In genomic region chr4:109629775-109630174, GRCh38 we compare ENCODE assay signal across 29 cellular contexts.
"Had no signal": no experiment of that assay in that cellular context is flagged by ENCODE, and none has a peak within 500 bp of the region (broad histone marks: within the 10 kb centered on the region; RNA-seq: fewer than 3 reads in every experiment).

No MANE protein-coding gene starts in this region.

- H3K27me3 ChIP-seq: ascending aorta, cardiac muscle cell, dorsolateral prefrontal cortex, spleen, suprapubic skin, tibial artery, upper lobe of right lung had no signal

- ATAC-seq: left colon, natural killer cell, right cardiac atrium, upper lobe of right lung had no signal

- H3K9me3 Mint-ChIP-seq: activated CD4-positive, alpha-beta T cell treated with anti-CD3 and anti-CD28 coated beads, Interleukin-2, amount 10 ng/mL, durations not matched to agents 24 days and 14 days; immature natural killer cell; natural killer cell had no signal

- DNase-seq: activated CD4-positive, alpha-beta memory T cell treated with anti-CD3 and anti-CD28 coated beads for 36 hours; activated CD4-positive, alpha-beta T cell treated with anti-CD3 and anti-CD28 coated beads, Interleukin-2, amount 10 ng/mL, durations not matched to agents 24 days and 14 days; activated CD4-positive, CD25-positive, alpha-beta regulatory T cell treated with anti-CD3 and anti-CD28 coated beads, Interleukin-2, amount 50 U/mL, for 72 hours; activated CD8-positive, alpha-beta memory T cell treated with anti-CD3 and anti-CD28 coated beads, Interleukin-2, amount 50 U/mL, for 48 hours; activated naive CD8-positive, alpha-beta T cell treated with anti-CD3 and anti-CD28 coated beads, Interleukin-2, amount 10 ng/mL, durations not matched to agents 7 days and 5 days; activated T-cell treated with anti-CD3 and anti-CD28 coated beads, Interleukin-2, amount 50 U/mL, for 24 hours; dorsolateral prefrontal cortex; effector memory CD4-positive, alpha-beta T cell; erythroblast; foreskin fibroblast; head of caudate nucleus; hippocampal formation; immature natural killer cell; kidney; left colon; midbrain; natural killer cell; spleen; stimulated activated naive CD4-positive, alpha-beta T cell; T-helper 9 cell; tibial artery; upper lobe of right lung; WERI-Rb-1 had no signal

- H3K4me1 ChIP-seq: ascending aorta, suprapubic skin, tibial artery, upper lobe of right lung had no signal

- H3K27ac ChIP-seq: ascending aorta, cardiac muscle cell, coronary artery, dorsolateral prefrontal cortex, spleen, suprapubic skin, tibial artery, upper lobe of right lung, WERI-Rb-1 had no signal

- H3K4me3 Mint-ChIP-seq: activated CD4-positive, alpha-beta memory T cell treated with anti-CD3 and anti-CD28 coated beads for 36 hours; activated CD4-positive, alpha-beta T cell treated with anti-CD3 and anti-CD28 coated beads, Interleukin-2, amount 10 ng/mL, durations not matched to agents 24 days and 14 days; activated naive CD8-positive, alpha-beta T cell treated with anti-CD3 and anti-CD28 coated beads, Interleukin-2, amount 10 ng/mL, durations not matched to agents 7 days and 5 days; activated T-cell treated with anti-CD3 and anti-CD28 coated beads, Interleukin-2, amount 50 U/mL, for 24 hours; brain; immature natural killer cell; natural killer cell had no signal

- H3K4me3 ChIP-seq: ascending aorta, cardiac muscle cell, coronary artery, dorsolateral prefrontal cortex, spleen, suprapubic skin, tibial artery, upper lobe of right lung had no signal

- H3K36me3 ChIP-seq: ascending aorta, cardiac muscle cell, spleen, suprapubic skin, tibial artery, upper lobe of right lung, WERI-Rb-1 had no signal

- H3K27me3 Mint-ChIP-seq: activated CD4-positive, alpha-beta memory T cell treated with anti-CD3 and anti-CD28 coated beads for 36 hours; activated CD4-positive, alpha-beta T cell treated with anti-CD3 and anti-CD28 coated beads, Interleukin-2, amount 10 ng/mL, durations not matched to agents 24 days and 14 days; activated naive CD8-positive, alpha-beta T cell treated with anti-CD3 and anti-CD28 coated beads, Interleukin-2, amount 10 ng/mL, durations not matched to agents 7 days and 5 days; activated T-cell treated with anti-CD3 and anti-CD28 coated beads, Interleukin-2, amount 50 U/mL, for 24 hours; brain had no signal

- H3K9me3 ChIP-seq: ascending aorta, suprapubic skin, tibial artery, upper lobe of right lung had no signal

- H3K36me3 Mint-ChIP-seq: brain, natural killer cell had no signal

- H3K27ac Mint-ChIP-seq: activated CD4-positive, alpha-beta memory T cell treated with anti-CD3 and anti-CD28 coated beads for 36 hours; activated CD4-positive, alpha-beta T cell treated with anti-CD3 and anti-CD28 coated beads, Interleukin-2, amount 10 ng/mL, durations not matched to agents 24 days and 14 days; activated naive CD8-positive, alpha-beta T cell treated with anti-CD3 and anti-CD28 coated beads, Interleukin-2, amount 10 ng/mL, durations not matched to agents 7 days and 5 days; activated T-cell treated with anti-CD3 and anti-CD28 coated beads, Interleukin-2, amount 50 U/mL, for 24 hours; brain; immature natural killer cell; natural killer cell had no signal
